Comparison of ENCODE assay signal across 8 cellular contexts in the genomic region with DNA sequence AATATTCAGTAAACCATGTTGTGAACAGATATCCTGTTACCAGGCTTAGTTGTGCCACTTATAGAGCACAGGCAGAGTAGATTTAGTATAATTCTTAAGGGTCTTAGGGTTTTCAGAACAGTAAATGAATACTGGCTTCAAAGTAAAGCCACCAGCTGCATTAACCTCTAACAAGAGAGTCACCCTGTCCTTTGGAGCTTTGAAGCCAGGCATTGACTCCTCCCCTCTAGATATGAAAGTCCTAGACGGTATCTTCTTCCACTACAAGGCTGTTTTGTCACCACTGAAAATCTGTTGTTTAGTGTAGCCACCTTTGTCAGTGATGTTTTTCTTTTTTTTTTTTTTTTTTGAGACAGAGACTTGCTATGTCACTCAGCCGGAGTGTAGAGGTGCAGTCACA.
"Had no signal": no experiment of that assay in that cellular context is flagged by ENCODE, and none has a peak within 500 bp of the region (broad histone marks: within the 10 kb centered on the region; RNA-seq: fewer than 3 reads in every experiment).

No MANE protein-coding gene starts in this region.

- H3K27ac Mint-ChIP-seq: GM23338, H9, HFFc6 had no signal

- H3K9me3 ChIP-seq: HAP-1 had no signal

- DNase-seq: GM23248, GOT3, H9, HCEC 1CT, HFFc6 had no signal

- H3K4me3 Mint-ChIP-seq: GM23338, H9, HFFc6 had no signal

- H3K27ac ChIP-seq: GM23248 had no signal

- H3K36me3 ChIP-seq: HAP-1 had no signal

- H3K9ac ChIP-seq: GM23248 had no signal

- H3K9me3 Mint-ChIP-seq: GM23338, H9, HFFc6 had no signal

- H2AFZ ChIP-seq: GM23248, GM23338 had no signal

- H3K4me2 ChIP-seq: GM23338 had no signal

- H3K4me3 ChIP-seq: GM23248, GM23338, HAP-1 had no signal

- ATAC-seq: GM23338, HCT116 had no signal
